Comparison of ENCODE assay signal across 1 cellular context in genomic region chr1:226082587-226082917, GRCh38.
TF ChIP-seq lines count a peak whose summit lies in the region.

No MANE protein-coding gene starts in this region.

TF ChIP-seq in WTC11, 78 proteins besides CTCF, POLR2A, EP300 and RAD21 (continued from another document):
- TF ChIP-seq, protein P1, sequence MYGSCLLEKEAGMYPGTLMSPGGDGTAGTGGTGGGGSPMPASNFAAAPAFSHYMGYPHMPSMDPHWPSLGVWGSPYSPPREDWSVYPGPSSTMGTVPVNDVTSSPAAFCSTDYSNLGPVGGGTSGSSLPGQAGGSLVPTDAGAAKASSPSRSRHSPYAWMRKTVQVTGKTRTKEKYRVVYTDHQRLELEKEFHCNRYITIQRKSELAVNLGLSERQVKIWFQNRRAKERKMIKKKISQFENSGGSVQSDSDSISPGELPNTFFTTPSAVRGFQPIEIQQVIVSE (CRISPR knock-in tag; IDR thresholded peaks at IDR 0.05; ENCODE audit: borderline replicate concordance) = no peak
- TF ChIP-seq OVOL2 (CRISPR knock-in tag; IDR thresholded peaks at IDR 0.05; ENCODE audit: borderline replicate concordance) (no peak), TEAD4 (CRISPR knock-in tag; IDR thresholded peaks at IDR 0.05) (no peak), JAZF1 (CRISPR knock-in tag; IDR thresholded peaks at IDR 0.05) (no peak)
- TF ChIP-seq, protein P2, sequence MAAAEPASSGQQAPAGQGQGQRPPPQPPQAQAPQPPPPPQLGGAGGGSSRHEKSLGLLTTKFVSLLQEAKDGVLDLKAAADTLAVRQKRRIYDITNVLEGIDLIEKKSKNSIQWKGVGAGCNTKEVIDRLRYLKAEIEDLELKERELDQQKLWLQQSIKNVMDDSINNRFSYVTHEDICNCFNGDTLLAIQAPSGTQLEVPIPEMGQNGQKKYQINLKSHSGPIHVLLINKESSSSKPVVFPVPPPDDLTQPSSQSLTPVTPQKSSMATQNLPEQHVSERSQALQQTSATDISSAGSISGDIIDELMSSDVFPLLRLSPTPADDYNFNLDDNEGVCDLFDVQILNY (CRISPR knock-in tag; IDR thresholded peaks at IDR 0.05) = no peak
- TF ChIP-seq, protein P3, sequence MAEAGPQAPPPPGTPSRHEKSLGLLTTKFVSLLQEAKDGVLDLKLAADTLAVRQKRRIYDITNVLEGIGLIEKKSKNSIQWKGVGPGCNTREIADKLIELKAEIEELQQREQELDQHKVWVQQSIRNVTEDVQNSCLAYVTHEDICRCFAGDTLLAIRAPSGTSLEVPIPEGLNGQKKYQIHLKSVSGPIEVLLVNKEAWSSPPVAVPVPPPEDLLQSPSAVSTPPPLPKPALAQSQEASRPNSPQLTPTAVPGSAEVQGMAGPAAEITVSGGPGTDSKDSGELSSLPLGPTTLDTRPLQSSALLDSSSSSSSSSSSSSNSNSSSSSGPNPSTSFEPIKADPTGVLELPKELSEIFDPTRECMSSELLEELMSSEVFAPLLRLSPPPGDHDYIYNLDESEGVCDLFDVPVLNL (CRISPR knock-in tag; IDR thresholded peaks at IDR 0.05; ENCODE audit: borderline replicate concordance, low read depth) = no peak
